Comparison of ENCODE assay signal across 1 cellular context in genomic region chr22:50146440-50147228, GRCh38.
TF ChIP-seq lines count a peak whose summit lies in the region.

No MANE protein-coding gene starts in this region.

TF ChIP-seq in HepG2, 621 proteins besides CTCF, POLR2A, EP300 and RAD21 (continued from another document and continues in another):
- TF ChIP-seq CEBPZ (IDR thresholded peaks at IDR 0.05; ENCODE audit: low read length) = no peak
- TF ChIP-seq SMAD3 (CRISPR knock-in tag; IDR thresholded peaks at IDR 0.05) = no peak
- TF ChIP-seq ZNF713 (CRISPR knock-in tag; IDR thresholded peaks at IDR 0.05) = no peak
- TF ChIP-seq, protein P1, sequence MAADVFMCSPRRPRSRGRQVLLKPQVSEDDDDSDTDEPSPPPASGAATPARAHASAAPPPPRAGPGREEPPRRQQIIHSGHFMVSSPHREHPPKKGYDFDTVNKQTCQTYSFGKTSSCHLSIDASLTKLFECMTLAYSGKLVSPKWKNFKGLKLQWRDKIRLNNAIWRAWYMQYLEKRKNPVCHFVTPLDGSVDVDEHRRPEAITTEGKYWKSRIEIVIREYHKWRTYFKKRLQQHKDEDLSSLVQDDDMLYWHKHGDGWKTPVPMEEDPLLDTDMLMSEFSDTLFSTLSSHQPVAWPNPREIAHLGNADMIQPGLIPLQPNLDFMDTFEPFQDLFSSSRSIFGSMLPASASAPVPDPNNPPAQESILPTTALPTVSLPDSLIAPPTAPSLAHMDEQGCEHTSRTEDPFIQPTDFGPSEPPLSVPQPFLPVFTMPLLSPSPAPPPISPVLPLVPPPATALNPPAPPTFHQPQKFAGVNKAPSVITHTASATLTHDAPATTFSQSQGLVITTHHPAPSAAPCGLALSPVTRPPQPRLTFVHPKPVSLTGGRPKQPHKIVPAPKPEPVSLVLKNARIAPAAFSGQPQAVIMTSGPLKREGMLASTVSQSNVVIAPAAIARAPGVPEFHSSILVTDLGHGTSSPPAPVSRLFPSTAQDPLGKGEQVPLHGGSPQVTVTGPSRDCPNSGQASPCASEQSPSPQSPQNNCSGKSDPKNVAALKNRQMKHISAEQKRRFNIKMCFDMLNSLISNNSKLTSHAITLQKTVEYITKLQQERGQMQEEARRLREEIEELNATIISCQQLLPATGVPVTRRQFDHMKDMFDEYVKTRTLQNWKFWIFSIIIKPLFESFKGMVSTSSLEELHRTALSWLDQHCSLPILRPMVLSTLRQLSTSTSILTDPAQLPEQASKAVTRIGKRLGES (CRISPR knock-in tag; IDR thresholded peaks at IDR 0.05; ENCODE audit: borderline replicate concordance) = no peak
- no peak for TF ChIP-seq SIX1 (CRISPR knock-in tag; IDR thresholded peaks at IDR 0.05; ENCODE audit: borderline replicate concordance)
- no peak for TF ChIP-seq ZNF337 (CRISPR knock-in tag; IDR thresholded peaks at IDR 0.05; ENCODE audit: borderline replicate concordance, low read depth)
- TF ChIP-seq NR2F6 (IDR thresholded peaks at IDR 0.05) = peak; percentile 95
- TF ChIP-seq NR2F6 (CRISPR knock-in tag; IDR thresholded peaks at IDR 0.05) = peak; percentile 95
- 0 out of 2 replicates have a peak, but pooled peaks have one; percentile 28 for TF ChIP-seq ZKSCAN8 (CRISPR knock-in tag; IDR thresholded peaks at IDR 0.05; ENCODE audit: borderline replicate concordance)
- TF ChIP-seq, protein P2, sequence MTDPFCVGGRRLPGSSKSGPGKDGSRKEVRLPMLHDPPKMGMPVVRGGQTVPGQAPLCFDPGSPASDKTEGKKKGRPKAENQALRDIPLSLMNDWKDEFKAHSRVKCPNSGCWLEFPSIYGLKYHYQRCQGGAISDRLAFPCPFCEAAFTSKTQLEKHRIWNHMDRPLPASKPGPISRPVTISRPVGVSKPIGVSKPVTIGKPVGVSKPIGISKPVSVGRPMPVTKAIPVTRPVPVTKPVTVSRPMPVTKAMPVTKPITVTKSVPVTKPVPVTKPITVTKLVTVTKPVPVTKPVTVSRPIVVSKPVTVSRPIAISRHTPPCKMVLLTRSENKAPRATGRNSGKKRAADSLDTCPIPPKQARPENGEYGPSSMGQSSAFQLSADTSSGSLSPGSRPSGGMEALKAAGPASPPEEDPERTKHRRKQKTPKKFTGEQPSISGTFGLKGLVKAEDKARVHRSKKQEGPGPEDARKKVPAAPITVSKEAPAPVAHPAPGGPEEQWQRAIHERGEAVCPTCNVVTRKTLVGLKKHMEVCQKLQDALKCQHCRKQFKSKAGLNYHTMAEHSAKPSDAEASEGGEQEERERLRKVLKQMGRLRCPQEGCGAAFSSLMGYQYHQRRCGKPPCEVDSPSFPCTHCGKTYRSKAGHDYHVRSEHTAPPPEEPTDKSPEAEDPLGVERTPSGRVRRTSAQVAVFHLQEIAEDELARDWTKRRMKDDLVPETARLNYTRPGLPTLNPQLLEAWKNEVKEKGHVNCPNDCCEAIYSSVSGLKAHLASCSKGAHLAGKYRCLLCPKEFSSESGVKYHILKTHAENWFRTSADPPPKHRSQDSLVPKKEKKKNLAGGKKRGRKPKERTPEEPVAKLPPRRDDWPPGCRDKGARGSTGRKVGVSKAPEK (CRISPR knock-in tag; IDR thresholded peaks at IDR 0.05; ENCODE audit: borderline replicate concordance) = no peak
- TF ChIP-seq TOE1 (CRISPR knock-in tag; IDR thresholded peaks at IDR 0.05) = no peak
- TF ChIP-seq CENPX (CRISPR knock-in tag; IDR thresholded peaks at IDR 0.05) = no peak
- TF ChIP-seq YEATS2 (CRISPR knock-in tag; IDR thresholded peaks at IDR 0.05; ENCODE audit: borderline replicate concordance) = no peak
- no peak for TF ChIP-seq BCL6 (CRISPR knock-in tag; IDR thresholded peaks at IDR 0.05)
- no peak; the same call in 1 of the 2 replicates for TF ChIP-seq SPEN (CRISPR knock-in tag; IDR thresholded peaks at IDR 0.05; ENCODE audit: low read depth)
- peak; percentile 17; the same call in 1 of the 2 replicates for TF ChIP-seq ZNF770 (CRISPR knock-in tag; IDR thresholded peaks at IDR 0.05)
- no peak for TF ChIP-seq ZNF782 (CRISPR knock-in tag; IDR thresholded peaks at IDR 0.05; ENCODE audit: borderline replicate concordance)
- no peak for TF ChIP-seq ZNF33A (CRISPR knock-in tag; IDR thresholded peaks at IDR 0.05; ENCODE audit: borderline replicate concordance)
- no peak for TF ChIP-seq ZFAT (CRISPR knock-in tag; conservative IDR thresholded peaks at IDR 0.05)
- no peak for TF ChIP-seq ZFYVE20 (CRISPR knock-in tag; IDR thresholded peaks at IDR 0.05; ENCODE audit: borderline replicate concordance, low read depth)
- no peak for TF ChIP-seq GMEB2 (CRISPR knock-in tag; IDR thresholded peaks at IDR 0.05; ENCODE audit: low read depth)
- TF ChIP-seq, protein P3, sequence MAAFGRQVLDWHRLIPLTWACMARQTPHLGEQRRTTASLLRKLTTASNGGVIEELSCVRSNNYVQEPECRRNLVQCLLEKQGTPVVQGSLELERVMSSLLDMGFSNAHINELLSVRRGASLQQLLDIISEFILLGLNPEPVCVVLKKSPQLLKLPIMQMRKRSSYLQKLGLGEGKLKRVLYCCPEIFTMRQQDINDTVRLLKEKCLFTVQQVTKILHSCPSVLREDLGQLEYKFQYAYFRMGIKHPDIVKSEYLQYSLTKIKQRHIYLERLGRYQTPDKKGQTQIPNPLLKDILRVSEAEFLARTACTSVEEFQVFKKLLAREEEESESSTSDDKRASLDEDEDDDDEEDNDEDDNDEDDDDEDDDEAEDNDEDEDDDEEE (CRISPR knock-in tag; IDR thresholded peaks at IDR 0.05) = no peak
- TF ChIP-seq BORCS8-MEF2B (CRISPR knock-in tag; IDR thresholded peaks at IDR 0.05) = peak; percentile 48; the same call in 1 of the 2 replicates
- TF ChIP-seq ZBTB25 (CRISPR knock-in tag; IDR thresholded peaks at IDR 0.05) = no peak
- no peak for TF ChIP-seq ZNF224 (CRISPR knock-in tag; IDR thresholded peaks at IDR 0.05)
- TF ChIP-seq MIER2 (CRISPR knock-in tag; IDR thresholded peaks at IDR 0.05) = no peak
- no peak for TF ChIP-seq SMYD3 (CRISPR knock-in tag; IDR thresholded peaks at IDR 0.05)
- no peak for TF ChIP-seq THYN1 (CRISPR knock-in tag; IDR thresholded peaks at IDR 0.05; ENCODE audit: borderline replicate concordance, low read depth)
- TF ChIP-seq ZFP90 (CRISPR knock-in tag; IDR thresholded peaks at IDR 0.05; ENCODE audit: borderline replicate concordance) = 0 out of 2 replicates have a peak, but pooled peaks have one; percentile 41
- TF ChIP-seq ZNF292 (CRISPR knock-in tag; IDR thresholded peaks at IDR 0.05; ENCODE audit: borderline replicate concordance, low read depth) = peak; percentile 93
- no peak for TF ChIP-seq ELF1 (CRISPR knock-in tag; IDR thresholded peaks at IDR 0.05)
- TF ChIP-seq SRF (IDR thresholded peaks at IDR 0.05; ENCODE audit: low read depth, low read length) = no peak
- TF ChIP-seq ZNF264 (CRISPR knock-in tag; IDR thresholded peaks at IDR 0.05) = no peak
- 0 out of 2 replicates have a peak, but pooled peaks have one; percentile 32 for TF ChIP-seq LCORL (IDR thresholded peaks at IDR 0.05)
- peak; percentile 92 for TF ChIP-seq LCORL (CRISPR knock-in tag; IDR thresholded peaks at IDR 0.05)
- TF ChIP-seq DZIP1 (CRISPR knock-in tag; IDR thresholded peaks at IDR 0.05) = no peak
- no peak for TF ChIP-seq CEBPG (CRISPR knock-in tag; IDR thresholded peaks at IDR 0.05)
- TF ChIP-seq HNF4A (CRISPR knock-in tag; IDR thresholded peaks at IDR 0.05) = peak; percentile 98
- TF ChIP-seq MEIS2 (CRISPR knock-in tag; IDR thresholded peaks at IDR 0.05) = no peak
- no peak for TF ChIP-seq CHCHD3 (CRISPR knock-in tag; IDR thresholded peaks at IDR 0.05)
- peak; percentile 50 for TF ChIP-seq RARA (CRISPR knock-in tag; IDR thresholded peaks at IDR 0.05)
- TF ChIP-seq ZNF792 (CRISPR knock-in tag; IDR thresholded peaks at IDR 0.05) = peak; percentile 31; the same call in 1 of the 2 replicates
- TF ChIP-seq POLR2G (IDR thresholded peaks at IDR 0.05; ENCODE audit: low read depth, low read length) = peak; percentile 42; the same call in 1 of the 2 replicates
- TF ChIP-seq NFE2L2 (IDR thresholded peaks at IDR 0.05; ENCODE audit: low read length) = no peak
- 0 out of 2 replicates have a peak, but pooled peaks have one; percentile 45 for TF ChIP-seq HMG20B (CRISPR knock-in tag; conservative IDR thresholded peaks at IDR 0.05)
- no peak for TF ChIP-seq MYPOP (CRISPR knock-in tag; IDR thresholded peaks at IDR 0.05)
